Comparison of ENCODE assay signal across 25 cellular contexts in genomic region chrX:40460926-40461325, GRCh38.
DNase-seq lines count a peak whose midpoint lies in the region; ATAC-seq and TF ChIP-seq lines count a peak whose summit lies in the region.
"Had no signal": no experiment of that assay in that cellular context is flagged by ENCODE, and none has a peak within 500 bp of the region (broad histone marks: within the 10 kb centered on the region; RNA-seq: fewer than 3 reads in every experiment).

No MANE protein-coding gene starts in this region.

- no peak overlapping the region for H2AK5ac ChIP-seq in neuronal stem cell (ENCODE audit: low read depth, low read length)

- H3K9ac ChIP-seq in BLaER1 treated with 17β-estradiol and CSF1 and Interleukin-3, amounts not matched to agents 10 nM and 100 nM, result no peak overlapping the region
- H3K9ac ChIP-seq in NT2/D1 (ENCODE audit: insufficient read length, low read depth) (peak overlapping the region; percentile 14), neuronal stem cell (ENCODE audit: low read depth, low read length, poor library complexity) (no peak overlapping the region)

- peaks cover 20 to 34% (median 29%) of the 10 kb centered on the region in 10 experiments for H3K4me1 ChIP-seq in BLaER1 treated with 17β-estradiol and CSF1 and Interleukin-3, amounts not matched to agents 10 nM and 100 nM
- peaks cover under 1% of the 10 kb centered on the region for H3K4me1 ChIP-seq in NT2/D1 (ENCODE audit: insufficient read depth, insufficient read length)
- H3K4me1 ChIP-seq in neuronal stem cell (ENCODE audit: control insufficient read depth in 2 of 2, insufficient read depth in 1 of 2, low read depth in 1 of 2, low read length in 2 of 2), result peaks cover 12 to 14% of the 10 kb centered on the region in 2 donors
- peaks cover 0 to 4% (median 0%) of the 10 kb centered on the region in 9 donors for H3K4me1 ChIP-seq in heart right ventricle

- intact Hi-C loops in activated naive CD4-positive, alpha-beta T cell treated with anti-CD3 and anti-CD28 coated beads for 36 hours (cut with micrococcal nuclease), result no loop called here
- intact Hi-C loops in heart right ventricle (cut with DNase I), result loop anchor here in 4 of 10 donors (10.0 kb wide), 3 partner anchors 166 to 726 kb away; no protein-coding TSS in a partner anchor

- TF ChIP-seq CTCF in heart right ventricle (IDR thresholded peaks at IDR 0.05), result no peak

- H2BK15ac ChIP-seq in neuronal stem cell (ENCODE audit: low read length), result no peak overlapping the region

- H2BK12ac ChIP-seq in neuronal stem cell (ENCODE audit: low read length), result no peak overlapping the region

- no peak overlapping the region for H2AFZ ChIP-seq in neuronal stem cell (ENCODE audit: low read length)

- no peak for DNase-seq in NT2/D1 (ENCODE audit: low read depth, low spot score)
- peak; percentile 33 for DNase-seq in astrocyte of the hippocampus (ENCODE audit: low read depth, low spot score)
- no peak for DNase-seq in neuronal stem cell (ENCODE audit: low spot score)
- DNase-seq in NCI-H526 treated with DMSO at 0.1 percent for 48 hours (lab: John Stamatoyannopoulos, UW), result no peak
- DNase-seq in activated naive CD4-positive, alpha-beta T cell treated with anti-CD3 and anti-CD28 coated beads for 36 hours, result no peak
- DNase-seq in heart right ventricle, result no peak
- DNase-seq: CD8-positive, alpha-beta memory T cell; DMS 273 treated with DMSO at 0.1 percent for 48 hours; DMS79; EL; GF-D8; HCEC 1CT; IMR-90; KG1; NCI-H1092 treated with DMSO at 0.1 percent for 48 hours; NCI-H1436; NCI-H187 treated with DMSO at 0.1 percent for 48 hours; NCI-H446; NCI-H524 treated with DMSO at 0.1 percent for 48 hours; NCI-H82; SHP77 treated with DMSO at 0.1 percent for 48 hours had no signal

- no peaks in the 10 kb centered on the region for H3K79me1 ChIP-seq in neuronal stem cell (ENCODE audit: low read depth, low read length)

- H3K18ac ChIP-seq in neuronal stem cell (ENCODE audit: low read length), result no peak overlapping the region

- H3K4me3 Mint-ChIP-seq in activated naive CD4-positive, alpha-beta T cell treated with anti-CD3 and anti-CD28 coated beads for 36 hours, result no peak overlapping the region
- H3K4me3 Mint-ChIP-seq: CD14-positive monocyte; CD8-positive, alpha-beta memory T cell had no signal

- no peaks in the 10 kb centered on the region for H4K20me1 ChIP-seq in BLaER1 treated with 17β-estradiol and CSF1 and Interleukin-3, amounts not matched to agents 10 nM and 100 nM

- no peak overlapping the region for H2BK5ac ChIP-seq in neuronal stem cell (ENCODE audit: low read length)

- no peak overlapping the region for H3K14ac ChIP-seq in neuronal stem cell (ENCODE audit: low read length)

- peaks cover 0 to 18% (median 3%) of the 10 kb centered on the region in 11 experiments; a peak in 12 of 22 replicates for H3K9me3 ChIP-seq in BLaER1 treated with 17β-estradiol and CSF1 and Interleukin-3, amounts not matched to agents 10 nM and 100 nM (replicated peaks in 1 of 11)
- peaks cover 10% of the 10 kb centered on the region; the same call in 1 of the 2 replicates for H3K9me3 ChIP-seq in NT2/D1 (ENCODE audit: insufficient read depth, low read length)
- peaks cover 0 to 4% of the 10 kb centered on the region in 2 donors for H3K9me3 ChIP-seq in neuronal stem cell (replicated peaks in 1 of 2; ENCODE audit: control insufficient read depth in 2 of 2, insufficient read depth in 1 of 2, low read depth in 1 of 2, low read length in 2 of 2)
- no peaks in the 10 kb centered on the region for H3K9me3 ChIP-seq in heart right ventricle

- H3K36me3 Mint-ChIP-seq in activated naive CD4-positive, alpha-beta T cell treated with anti-CD3 and anti-CD28 coated beads for 36 hours (ENCODE audit: low read depth), result no peaks in the 10 kb centered on the region
- H3K36me3 Mint-ChIP-seq: CD14-positive monocyte; CD8-positive, alpha-beta memory T cell had no signal

- peak overlapping the region; percentile 1 to 60 (median 47); a peak in 21 of 22 replicates for H3K4me2 ChIP-seq in BLaER1 treated with 17β-estradiol and CSF1 and Interleukin-3, amounts not matched to agents 10 nM and 100 nM
- H3K4me2 ChIP-seq in neuronal stem cell (ENCODE audit: insufficient read depth, low read length, poor library complexity, severe bottlenecking), result no peak overlapping the region

- no peak overlapping the region for H3K23ac ChIP-seq in neuronal stem cell (ENCODE audit: low read depth, low read length, poor library complexity)

- no peak overlapping the region for H4K8ac ChIP-seq in neuronal stem cell (ENCODE audit: low read depth, low read length)

- no peak overlapping the region for H3K4ac ChIP-seq in neuronal stem cell (ENCODE audit: low read length)

- H3K9me3 Mint-ChIP-seq in activated naive CD4-positive, alpha-beta T cell treated with anti-CD3 and anti-CD28 coated beads for 36 hours, result no peaks in the 10 kb centered on the region

- no peak overlapping the region for H2BK120ac ChIP-seq in neuronal stem cell (ENCODE audit: low read depth, low read length)

- 0 out of 22 replicates have a peak overlapping the region, but pooled peaks of 1 of the 11 experiments have one; percentile 11 for H3K27ac ChIP-seq in BLaER1 treated with 17β-estradiol and CSF1 and Interleukin-3, amounts not matched to agents 10 nM and 100 nM
- H3K27ac ChIP-seq in neuronal stem cell (replicated peaks; ENCODE audit: low read length) (peak overlapping the region; percentile 40), heart right ventricle (no peak overlapping the region)
- H3K27ac ChIP-seq: SK-N-MC had no signal

- WGBS in neuronal stem cell (ENCODE audit: extremely low coverage in 2 of 2, insufficient read length in 2 of 2, insufficient replicate concordance in 1 of 2), 2 donors, result no CpG with 5 or more reads among the region's 5 CpGs
- 64 to 72% methylated on average over 5 of the region's 5 CpGs for WGBS in heart right ventricle, 2 donors

- no peak for ATAC-seq in heart right ventricle
- ATAC-seq: Panc1 had no signal

- CTCF ChIA-PET in activated naive CD4-positive, alpha-beta T cell treated with anti-CD3 and anti-CD28 coated beads for 36 hours (lab: Charles Lee), result no interaction called here

- no peaks in the 10 kb centered on the region for H3K27me3 Mint-ChIP-seq in activated naive CD4-positive, alpha-beta T cell treated with anti-CD3 and anti-CD28 coated beads for 36 hours (ENCODE audit: low read depth)

- no peak overlapping the region for H3K4me3 ChIP-seq in BLaER1 treated with 17β-estradiol and CSF1 and Interleukin-3, amounts not matched to agents 10 nM and 100 nM
- H3K4me3 ChIP-seq in NT2/D1 (ENCODE audit: insufficient read length, low read depth) (no peak overlapping the region), neuronal stem cell (ENCODE audit: low read length in 2 of 2) (no peak overlapping the region), heart right ventricle (no peak overlapping the region)
- H3K4me3 ChIP-seq: SK-N-MC had no signal

- no peak overlapping the region for H4K91ac ChIP-seq in neuronal stem cell (ENCODE audit: low read depth, low read length, poor library complexity)

- H3K36me3 ChIP-seq in BLaER1 treated with 17β-estradiol and CSF1 and Interleukin-3, amounts not matched to agents 10 nM and 100 nM, result no peaks in the 10 kb centered on the region
- H3K36me3 ChIP-seq in NT2/D1 (ENCODE audit: insufficient read depth, insufficient read length, low read length), result no peaks in the 10 kb centered on the region
- H3K36me3 ChIP-seq in neuronal stem cell (replicated peaks in 1 of 2; ENCODE audit: control insufficient read depth in 2 of 2, insufficient read depth in 2 of 2, low read length in 2 of 2), result no peaks in the 10 kb centered on the region
- no peaks in the 10 kb centered on the region for H3K36me3 ChIP-seq in heart right ventricle

- peaks cover 10% of the 10 kb centered on the region for H3K4me1 Mint-ChIP-seq in activated naive CD4-positive, alpha-beta T cell treated with anti-CD3 and anti-CD28 coated beads for 36 hours (ENCODE audit: low read depth)

- peaks cover 0 to 12% (median 0%) of the 10 kb centered on the region in 11 experiments; a peak in 4 of 22 replicates for H3K27me3 ChIP-seq in BLaER1 treated with 17β-estradiol and CSF1 and Interleukin-3, amounts not matched to agents 10 nM and 100 nM
- no peaks in the 10 kb centered on the region for H3K27me3 ChIP-seq in NT2/D1 (ENCODE audit: insufficient read depth, insufficient read length)
- peaks cover 0 to 4% (median 0%) of the 10 kb centered on the region in 3 experiments for H3K27me3 ChIP-seq in neuronal stem cell (ENCODE audit: control insufficient read depth in 3 of 3, insufficient read depth in 3 of 3, low read depth in 1 of 3, low read length in 3 of 3)
- peaks cover 0 to 68% (median 0%) of the 10 kb centered on the region in 7 donors for H3K27me3 ChIP-seq in heart right ventricle

- H3K27ac Mint-ChIP-seq in activated naive CD4-positive, alpha-beta T cell treated with anti-CD3 and anti-CD28 coated beads for 36 hours, result no peak overlapping the region
- H3K27ac Mint-ChIP-seq: CD14-positive monocyte; CD8-positive, alpha-beta memory T cell had no signal
